1 cellular context compared by ENCODE assay signal in genomic region chr5:15807248-15807647, GRCh38.
TF ChIP-seq lines count a peak whose summit lies in the region.

No MANE protein-coding gene starts in this region.

TF ChIP-seq in GM23338, 12 proteins besides CTCF, POLR2A, EP300 and RAD21 (continued from another document):
- TF ChIP-seq ZNF462 (CRISPR knock-in tag; IDR thresholded peaks at IDR 0.05): no peak
- TF ChIP-seq STAT1 (IDR thresholded peaks at IDR 0.05; ENCODE audit: unreplicated experiment): no peak
